In genomic region chr3:16816048-16816780, GRCh38 we compare ENCODE assay signal across 1 cellular context.
TF ChIP-seq lines count a peak whose summit lies in the region.

No MANE protein-coding gene starts in this region.

TF ChIP-seq in GM12878, 131 proteins besides CTCF, POLR2A, EP300 and RAD21 (continued from another document and continues in another):
- TF ChIP-seq ZNF687 (IDR thresholded peaks at IDR 0.05) (0 out of 2 replicates have a peak, but pooled peaks have one; percentile 50), HDGF (IDR thresholded peaks at IDR 0.05) (no peak), ZNF592 (IDR thresholded peaks at IDR 0.05) (no peak), TAF1 (IDR thresholded peaks at IDR 0.05; ENCODE audit: borderline replicate concordance, low read depth, low read length) (no peak), IKZF2 (IDR thresholded peaks at IDR 0.05) (peak; percentile 66 to 78; a peak in 2 of 4 replicates), CREB1 (IDR thresholded peaks at IDR 0.05; ENCODE audit: low read depth) (peak; percentile 73), BACH1 (IDR thresholded peaks at IDR 0.05; ENCODE audit: borderline replicate concordance) (no peak; the same call in 1 of the 2 replicates), CBFB (IDR thresholded peaks at IDR 0.05; ENCODE audit: low read depth) (no peak), POLR2AphosphoS2 (IDR thresholded peaks at IDR 0.05; ENCODE audit: low read depth, low read length) (no peak), ATF7 (IDR thresholded peaks at IDR 0.05; ENCODE audit: low read depth) (peak; percentile 85), ZNF217 (IDR thresholded peaks at IDR 0.05) (no peak), ZNF24 (IDR thresholded peaks at IDR 0.05) (peak; percentile 60; the same call in 1 of the 2 replicates), TCF12 (IDR thresholded peaks at IDR 0.05; ENCODE audit: low read depth, low read length) (no peak), KAT2A (conservative IDR thresholded peaks at IDR 0.05; ENCODE audit: control insufficient read depth, low read depth, low read length) (no peak), GABPA (IDR thresholded peaks at IDR 0.05; ENCODE audit: low read depth) (no peak), ZBTB4 (CRISPR knock-in tag; IDR thresholded peaks at IDR 0.05) (no peak), FOXM1 (IDR thresholded peaks at IDR 0.05; ENCODE audit: low read depth, low read length) (peak; percentile 50; the same call in 1 of the 2 replicates), RELB (IDR thresholded peaks at IDR 0.05; ENCODE audit: low read depth) (peak; percentile 43; the same call in 1 of the 2 replicates), BCL3 (IDR thresholded peaks at IDR 0.05; ENCODE audit: borderline replicate concordance, insufficient read depth, low read depth, low read length, poor library complexity, severe bottlenecking) (no peak), PKNOX1 (IDR thresholded peaks at IDR 0.05) (peak; percentile 52; the same call in 1 of the 2 replicates), ZNF207 (IDR thresholded peaks at IDR 0.05; ENCODE audit: borderline replicate concordance) (no peak), NBN (IDR thresholded peaks at IDR 0.05) (peak; percentile 52; the same call in 1 of the 2 replicates), NKRF (conservative IDR thresholded peaks at IDR 0.05) (no peak)
- TF ChIP-seq, protein P1, sequence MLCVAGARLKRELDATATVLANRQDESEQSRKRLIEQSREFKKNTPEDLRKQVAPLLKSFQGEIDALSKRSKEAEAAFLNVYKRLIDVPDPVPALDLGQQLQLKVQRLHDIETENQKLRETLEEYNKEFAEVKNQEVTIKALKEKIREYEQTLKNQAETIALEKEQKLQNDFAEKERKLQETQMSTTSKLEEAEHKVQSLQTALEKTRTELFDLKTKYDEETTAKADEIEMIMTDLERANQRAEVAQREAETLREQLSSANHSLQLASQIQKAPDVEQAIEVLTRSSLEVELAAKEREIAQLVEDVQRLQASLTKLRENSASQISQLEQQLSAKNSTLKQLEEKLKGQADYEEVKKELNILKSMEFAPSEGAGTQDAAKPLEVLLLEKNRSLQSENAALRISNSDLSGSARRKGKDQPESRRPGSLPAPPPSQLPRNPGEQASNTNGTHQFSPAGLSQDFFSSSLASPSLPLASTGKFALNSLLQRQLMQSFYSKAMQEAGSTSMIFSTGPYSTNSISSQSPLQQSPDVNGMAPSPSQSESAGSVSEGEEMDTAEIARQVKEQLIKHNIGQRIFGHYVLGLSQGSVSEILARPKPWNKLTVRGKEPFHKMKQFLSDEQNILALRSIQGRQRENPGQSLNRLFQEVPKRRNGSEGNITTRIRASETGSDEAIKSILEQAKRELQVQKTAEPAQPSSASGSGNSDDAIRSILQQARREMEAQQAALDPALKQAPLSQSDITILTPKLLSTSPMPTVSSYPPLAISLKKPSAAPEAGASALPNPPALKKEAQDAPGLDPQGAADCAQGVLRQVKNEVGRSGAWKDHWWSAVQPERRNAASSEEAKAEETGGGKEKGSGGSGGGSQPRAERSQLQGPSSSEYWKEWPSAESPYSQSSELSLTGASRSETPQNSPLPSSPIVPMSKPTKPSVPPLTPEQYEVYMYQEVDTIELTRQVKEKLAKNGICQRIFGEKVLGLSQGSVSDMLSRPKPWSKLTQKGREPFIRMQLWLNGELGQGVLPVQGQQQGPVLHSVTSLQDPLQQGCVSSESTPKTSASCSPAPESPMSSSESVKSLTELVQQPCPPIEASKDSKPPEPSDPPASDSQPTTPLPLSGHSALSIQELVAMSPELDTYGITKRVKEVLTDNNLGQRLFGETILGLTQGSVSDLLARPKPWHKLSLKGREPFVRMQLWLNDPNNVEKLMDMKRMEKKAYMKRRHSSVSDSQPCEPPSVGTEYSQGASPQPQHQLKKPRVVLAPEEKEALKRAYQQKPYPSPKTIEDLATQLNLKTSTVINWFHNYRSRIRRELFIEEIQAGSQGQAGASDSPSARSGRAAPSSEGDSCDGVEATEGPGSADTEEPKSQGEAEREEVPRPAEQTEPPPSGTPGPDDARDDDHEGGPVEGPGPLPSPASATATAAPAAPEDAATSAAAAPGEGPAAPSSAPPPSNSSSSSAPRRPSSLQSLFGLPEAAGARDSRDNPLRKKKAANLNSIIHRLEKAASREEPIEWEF (IDR thresholded peaks at IDR 0.05; ENCODE audit: insufficient replicate concordance, low read depth, low read length) = no peak
- TF ChIP-seq, protein P2, sequence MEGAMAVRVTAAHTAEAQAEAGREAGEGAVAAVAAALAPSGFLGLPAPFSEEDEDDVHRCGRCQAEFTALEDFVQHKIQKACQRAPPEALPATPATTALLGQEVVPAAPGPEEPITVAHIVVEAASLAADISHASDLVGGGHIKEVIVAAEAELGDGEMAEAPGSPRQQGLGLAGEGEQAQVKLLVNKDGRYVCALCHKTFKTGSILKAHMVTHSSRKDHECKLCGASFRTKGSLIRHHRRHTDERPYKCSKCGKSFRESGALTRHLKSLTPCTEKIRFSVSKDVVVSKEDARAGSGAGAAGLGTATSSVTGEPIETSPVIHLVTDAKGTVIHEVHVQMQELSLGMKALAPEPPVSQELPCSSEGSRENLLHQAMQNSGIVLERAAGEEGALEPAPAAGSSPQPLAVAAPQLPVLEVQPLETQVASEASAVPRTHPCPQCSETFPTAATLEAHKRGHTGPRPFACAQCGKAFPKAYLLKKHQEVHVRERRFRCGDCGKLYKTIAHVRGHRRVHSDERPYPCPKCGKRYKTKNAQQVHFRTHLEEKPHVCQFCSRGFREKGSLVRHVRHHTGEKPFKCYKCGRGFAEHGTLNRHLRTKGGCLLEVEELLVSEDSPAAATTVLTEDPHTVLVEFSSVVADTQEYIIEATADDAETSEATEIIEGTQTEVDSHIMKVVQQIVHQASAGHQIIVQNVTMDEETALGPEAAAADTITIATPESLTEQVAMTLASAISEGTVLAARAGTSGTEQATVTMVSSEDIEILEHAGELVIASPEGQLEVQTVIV (IDR thresholded peaks at IDR 0.05; ENCODE audit: borderline replicate concordance, partially characterized antibody) = no peak
